Comparison of ENCODE assay signal across 38 cellular contexts in genomic region chr5:180918380-180918779, GRCh38. TPM values are rescaled to one million over a fixed set of nuclear protein-coding genes. Genes with fewer than 3 reads are reported as not detected.
"Had no signal": no experiment of that assay in that cellular context is flagged by ENCODE, and none has a peak within 500 bp of the region (broad histone marks: within the 10 kb centered on the region; RNA-seq: fewer than 3 reads in every experiment).

No MANE protein-coding gene starts in this region.

- ATAC-seq: activated CD8-positive, alpha-beta T cell treated with anti-CD3 and anti-CD28 coated beads for 36 hours; activated naive CD4-positive, alpha-beta T cell treated with anti-CD3 and anti-CD28 coated beads, Interleukin-2, amount 50 U/mL, for 72 hours; activated T-cell treated with anti-CD3 and anti-CD28 coated beads, Interleukin-2, amount 50 U/mL, for 4 hours; activated T-cell treated with anti-CD3 and anti-CD28 coated beads, Interleukin-2, amount 50 U/mL, for 72 hours; activated T-helper 17 cell treated with anti-CD3 and anti-CD28 coated beads, Interleukin-2, amount 50 U/mL, for 72 hours; body of pancreas; T-helper 17 cell had no signal

- H3K4me3 Mint-ChIP-seq: activated B cell treated with CpG ODN at 0.5 μM for 24 hours; activated CD4-positive, alpha-beta memory T cell treated with anti-CD3 and anti-CD28 coated beads for 36 hours; activated CD4-positive, alpha-beta T cell treated with anti-CD3 and anti-CD28 coated beads, Interleukin-2, amount 10 ng/mL, durations not matched to agents 24 days and 14 days; activated CD8-positive, alpha-beta T cell treated with anti-CD3 and anti-CD28 coated beads for 36 hours; activated naive CD4-positive, alpha-beta T cell treated with anti-CD3 and anti-CD28 coated beads for 36 hours; activated naive CD8-positive, alpha-beta T cell treated with anti-CD3 and anti-CD28 coated beads for 36 hours; activated T-cell treated with anti-CD3 and anti-CD28 coated beads, Interleukin-2, amount 50 U/mL, for 4 hours; activated T-cell treated with anti-CD3 and anti-CD28 coated beads, Interleukin-2, amount 50 U/mL, for 72 hours; activated T-helper 1 cell treated with anti-CD3 and anti-CD28 coated beads, Interleukin-12 subunit alpha, Interleukin-12 subunit beta, Interleukin-2, Interleukin-4 antibody, amounts not matched to agents 30 ng/mL and 10 ng/mL and 1 ng/mL, durations not matched to agents 14 hours and 24 hours and 36 hours; activated T-helper 17 cell treated with anti-CD3 and anti-CD28 coated beads, Interleukin-2, amount 50 U/mL, for 72 hours; T-helper 17 cell had no signal

- H3K36me3 ChIP-seq: adrenal gland, brain microvascular endothelial cell, breast epithelium had no signal

- H3K27me3 ChIP-seq: adrenal gland, body of pancreas, brain microvascular endothelial cell, breast epithelium had no signal

- H3K9me3 ChIP-seq: adrenal gland, body of pancreas had no signal

- FAIRE-seq: astrocyte, TTC549 had no signal

- DNase-seq: activated B cell treated with CpG ODN at 0.5 μM for 24 hours; activated CD4-positive, alpha-beta memory T cell treated with anti-CD3 and anti-CD28 coated beads for 36 hours; activated CD4-positive, alpha-beta T cell treated with anti-CD3 and anti-CD28 coated beads for 4 hours; activated CD4-positive, alpha-beta T cell treated with anti-CD3 and anti-CD28 coated beads, Interleukin-2, amount 10 ng/mL, durations not matched to agents 24 days and 14 days; activated CD4-positive, alpha-beta T cell treated with anti-CD3 and anti-CD28 coated beads, Interleukin-2, amount 50 U/mL, for 1 hour; activated CD4-positive, alpha-beta T cell treated with anti-CD3 and anti-CD28 coated beads, Interleukin-2, amount 50 U/mL, for 4 hours; activated CD4-positive, CD25-positive, alpha-beta regulatory T cell treated with anti-CD3 and anti-CD28 coated beads, Interleukin-2, amount 50 U/mL, for 72 hours; activated CD8-positive, alpha-beta memory T cell treated with anti-CD3 and anti-CD28 coated beads, Interleukin-2, amount 50 U/mL, for 4 hours; activated CD8-positive, alpha-beta T cell treated with anti-CD3 and anti-CD28 coated beads for 36 hours; activated effector memory CD4-positive, alpha-beta T cell treated with anti-CD3 and anti-CD28 coated beads, Interleukin-2, amount 50 U/mL, for 16 hours; activated gamma-delta T cell treated with Interleukin-2 at 50 U/mL for 16 hours; activated naive CD4-positive, alpha-beta T cell; activated naive CD4-positive, alpha-beta T cell treated with anti-CD3 and anti-CD28 coated beads for 36 hours; activated naive CD4-positive, alpha-beta T cell treated with anti-CD3 and anti-CD28 coated beads, Interleukin-2, amount 50 U/mL, for 16 hours; activated naive CD8-positive, alpha-beta T cell treated with anti-CD3 and anti-CD28 coated beads for 36 hours; activated T-cell treated with anti-CD3 and anti-CD28 coated beads for 4 hours; activated T-cell treated with anti-CD3 and anti-CD28 coated beads, Interleukin-2, amount 50 U/mL, for 1 hour; activated T-cell treated with anti-CD3 and anti-CD28 coated beads, Interleukin-2, amount 50 U/mL, for 4 hours; activated T-cell treated with anti-CD3 and anti-CD28 coated beads, Interleukin-2, amount 50 U/mL, for 72 hours; adrenal gland; amniotic stem cell; aorta; body of pancreas; brain microvascular endothelial cell; central memory CD4-positive, alpha-beta T cell; T-helper 17 cell; T-helper 9 cell had no signal

- H3K27ac Mint-ChIP-seq: activated B cell treated with CpG ODN at 0.5 μM for 24 hours; activated CD4-positive, alpha-beta memory T cell treated with anti-CD3 and anti-CD28 coated beads for 36 hours; activated CD4-positive, alpha-beta T cell treated with anti-CD3 and anti-CD28 coated beads, Interleukin-2, amount 10 ng/mL, durations not matched to agents 24 days and 14 days; activated CD8-positive, alpha-beta T cell treated with anti-CD3 and anti-CD28 coated beads for 36 hours; activated naive CD4-positive, alpha-beta T cell treated with anti-CD3 and anti-CD28 coated beads for 36 hours; activated naive CD4-positive, alpha-beta T cell treated with anti-CD3 and anti-CD28 coated beads, Interleukin-2, amount 50 U/mL, for 72 hours; activated naive CD8-positive, alpha-beta T cell treated with anti-CD3 and anti-CD28 coated beads for 36 hours; activated T-cell treated with anti-CD3 and anti-CD28 coated beads, Interleukin-2, amount 50 U/mL, for 72 hours; activated T-helper 1 cell treated with anti-CD3 and anti-CD28 coated beads, Interleukin-12 subunit alpha, Interleukin-12 subunit beta, Interleukin-2, Interleukin-4 antibody, amounts not matched to agents 30 ng/mL and 10 ng/mL and 1 ng/mL, durations not matched to agents 14 hours and 24 hours and 36 hours; activated T-helper 17 cell treated with anti-CD3 and anti-CD28 coated beads, Interleukin-2, amount 50 U/mL, for 72 hours; T-helper 17 cell had no signal

- H3K4me3 ChIP-seq: adrenal gland, body of pancreas, breast epithelium had no signal

- H3K4me1 ChIP-seq: adrenal gland, body of pancreas, breast epithelium had no signal

- H3K27ac ChIP-seq: adrenal gland, body of pancreas, brain microvascular endothelial cell, breast epithelium, VCaP had no signal

- H3K4me1 Mint-ChIP-seq: activated B cell treated with CpG ODN at 0.5 μM for 24 hours; activated CD4-positive, alpha-beta T cell treated with anti-CD3 and anti-CD28 coated beads, Interleukin-2, amount 10 ng/mL, durations not matched to agents 24 days and 14 days; activated naive CD8-positive, alpha-beta T cell treated with anti-CD3 and anti-CD28 coated beads for 36 hours; activated T-helper 17 cell treated with anti-CD3 and anti-CD28 coated beads, Interleukin-2, amount 50 U/mL, for 72 hours; T-helper 17 cell had no signal

- H3K36me3 Mint-ChIP-seq: activated naive CD8-positive, alpha-beta T cell treated with anti-CD3 and anti-CD28 coated beads for 36 hours had no signal

RNA-seq across cellular contexts. Expression of gene BTNL8, which starts 19.4 kb away (rescaled TPM):
- total RNA-seq: activated B cell treated with CpG ODN at 0.5 μM for 24 hours; activated CD4-positive, alpha-beta memory T cell treated with anti-CD3 and anti-CD28 coated beads for 36 hours; activated CD4-positive, alpha-beta T cell treated with anti-CD3 and anti-CD28 coated beads, Interleukin-2, amount 10 ng/mL, durations not matched to agents 24 days and 14 days; activated CD8-positive, alpha-beta memory T cell treated with anti-CD3 and anti-CD28 coated beads for 36 hours; activated CD8-positive, alpha-beta T cell treated with anti-CD3 and anti-CD28 coated beads for 36 hours; activated naive CD4-positive, alpha-beta T cell treated with anti-CD3 and anti-CD28 coated beads for 36 hours; activated naive CD4-positive, alpha-beta T cell treated with anti-CD3 and anti-CD28 coated beads, Interleukin-2, amount 50 U/mL, for 72 hours; activated T-cell treated with anti-CD3 and anti-CD28 coated beads, Interleukin-2, amount 50 U/mL, for 4 hours; activated T-helper 1 cell treated with anti-CD3 and anti-CD28 coated beads, Interleukin-12 subunit alpha, Interleukin-12 subunit beta, Interleukin-2, Interleukin-4 antibody, amounts not matched to agents 30 ng/mL and 10 ng/mL and 1 ng/mL, durations not matched to agents 14 hours and 24 hours and 36 hours; astrocyte; cerebellum; T-helper 1 cell treated with Interleukin-12 subunit alpha and Interleukin-12 subunit beta and Interleukin-4 antibody, amounts not matched to agents 30 ng/mL and 1 ng/mL, for 36 hours; T-helper 17 cell; T-helper 2 cell treated with Interferon-gamma antibody and Interleukin-4, amounts not matched to agents 100 ng/mL and 5 ng/mL, for 36 hours had no signal
